Comparison of ENCODE assay signal across 10 cellular contexts in the genomic region with DNA sequence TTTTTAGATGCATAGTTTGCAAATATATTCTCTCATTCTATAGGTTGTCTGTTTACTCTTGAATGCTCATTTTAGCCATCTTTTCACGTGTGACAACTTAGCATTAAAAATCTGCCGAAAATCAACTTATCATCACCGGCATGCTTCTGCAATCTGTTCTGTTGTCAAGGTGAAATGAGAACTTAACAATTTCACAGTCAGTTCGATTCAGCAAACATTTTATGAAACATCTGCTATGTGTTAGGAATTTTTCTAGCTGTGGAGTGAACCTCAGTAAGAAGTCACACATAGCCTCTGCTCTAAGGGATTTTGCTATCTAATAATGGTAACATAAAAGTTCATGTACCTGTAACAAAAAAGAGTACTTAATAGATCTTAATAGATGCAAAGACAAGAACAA.
"Had no signal": no experiment of that assay in that cellular context is flagged by ENCODE, and none has a peak within 500 bp of the region (broad histone marks: within the 10 kb centered on the region; RNA-seq: fewer than 3 reads in every experiment).

No MANE protein-coding gene starts in this region.

- DNase-seq: GM23248, GOT3, H7, H9, HCEC 1CT, HFFc6 had no signal

- H2AFZ ChIP-seq: GM23248, GM23338 had no signal

- H3K36me3 ChIP-seq: HAP-1 had no signal

- H3K4me2 ChIP-seq: GM23338 had no signal

- FAIRE-seq: H1 had no signal

- ATAC-seq: GM23338, HCT116 had no signal

- H3K9ac ChIP-seq: GM23248 had no signal

- H3K4me3 ChIP-seq: GM23248, GM23338, HAP-1 had no signal

- H3K27ac ChIP-seq: GM23248 had no signal

- H3K9me3 ChIP-seq: HAP-1 had no signal

- H3K4me1 ChIP-seq: HAP-1 had no signal
